ENCODE assay signal across 24 cellular contexts in genomic region chr4:144313370-144313769, GRCh38.
"Had no signal": no experiment of that assay in that cellular context is flagged by ENCODE, and none has a peak within 500 bp of the region (broad histone marks: within the 10 kb centered on the region; RNA-seq: fewer than 3 reads in every experiment).

No MANE protein-coding gene starts in this region.

- H3K27ac ChIP-seq: SK-N-MC had no signal

- ATAC-seq: activated CD8-positive, alpha-beta memory T cell treated with anti-CD3 and anti-CD28 coated beads, Interleukin-2, amount 10 ng/mL, durations not matched to agents 7 days and 5 days; T-cell had no signal

- H3K4me3 Mint-ChIP-seq: activated B cell treated with CpG ODN at 0.5 μM for 24 hours; activated CD4-positive, alpha-beta T cell treated with anti-CD3 and anti-CD28 coated beads, Interleukin-2, amount 10 ng/mL, durations not matched to agents 24 days and 14 days; activated CD8-positive, alpha-beta memory T cell treated with anti-CD3 and anti-CD28 coated beads, Interleukin-2, amount 10 ng/mL, durations not matched to agents 7 days and 5 days; activated naive CD8-positive, alpha-beta T cell; activated T-cell treated with anti-CD3 and anti-CD28 coated beads, Interleukin-2, amount 50 U/mL, for 24 hours; brain; T-cell had no signal

- DNase-seq: activated B cell treated with CpG ODN at 0.5 μM for 24 hours; activated CD4-positive, alpha-beta T cell treated with anti-CD3 and anti-CD28 coated beads for 1 hour; activated CD4-positive, alpha-beta T cell treated with anti-CD3 and anti-CD28 coated beads, Interleukin-2, amount 10 ng/mL, durations not matched to agents 24 days and 14 days; activated CD4-positive, alpha-beta T cell treated with anti-CD3 and anti-CD28 coated beads, Interleukin-2, amount 50 U/mL, for 48 hours; activated CD8-positive, alpha-beta memory T cell treated with anti-CD3 and anti-CD28 coated beads, Interleukin-2, amount 10 ng/mL, durations not matched to agents 7 days and 5 days; activated effector memory CD4-positive, alpha-beta T cell treated with anti-CD3 and anti-CD28 coated beads, Interleukin-2, amount 50 U/mL, for 16 hours; activated naive CD4-positive, alpha-beta T cell treated with Interleukin-2 at 50 U/mL for 16 hours; activated T-cell treated with anti-CD3 and anti-CD28 coated beads, Interleukin-2, amount 50 U/mL, for 24 hours; amygdala; cerebellar nuclear complex; KG1; NCI-H1092; NCI-H1417; NCI-H2029; NCI-H2107; NCI-H510A treated with DMSO at 0.1 percent for 48 hours; NCI-H69; SIG-M5; T-cell; T-helper 2 cell; T1000 had no signal

- H3K4me3 ChIP-seq: SK-N-MC had no signal

- H3K4me1 Mint-ChIP-seq: activated B cell treated with CpG ODN at 0.5 μM for 24 hours; activated CD4-positive, alpha-beta T cell treated with anti-CD3 and anti-CD28 coated beads, Interleukin-2, amount 10 ng/mL, durations not matched to agents 24 days and 14 days; activated CD8-positive, alpha-beta memory T cell treated with anti-CD3 and anti-CD28 coated beads, Interleukin-2, amount 10 ng/mL, durations not matched to agents 7 days and 5 days; brain; T-cell had no signal

- H3K27me3 Mint-ChIP-seq: activated B cell treated with CpG ODN at 0.5 μM for 24 hours; activated CD4-positive, alpha-beta T cell treated with anti-CD3 and anti-CD28 coated beads, Interleukin-2, amount 10 ng/mL, durations not matched to agents 24 days and 14 days; activated CD8-positive, alpha-beta memory T cell treated with anti-CD3 and anti-CD28 coated beads, Interleukin-2, amount 10 ng/mL, durations not matched to agents 7 days and 5 days; activated naive CD8-positive, alpha-beta T cell; activated T-cell treated with anti-CD3 and anti-CD28 coated beads, Interleukin-2, amount 50 U/mL, for 24 hours; brain had no signal

- H3K36me3 Mint-ChIP-seq: activated CD8-positive, alpha-beta memory T cell treated with anti-CD3 and anti-CD28 coated beads, Interleukin-2, amount 10 ng/mL, durations not matched to agents 7 days and 5 days had no signal

- H3K27ac Mint-ChIP-seq: activated B cell treated with CpG ODN at 0.5 μM for 24 hours; activated CD4-positive, alpha-beta T cell treated with anti-CD3 and anti-CD28 coated beads, Interleukin-2, amount 10 ng/mL, durations not matched to agents 24 days and 14 days; activated CD8-positive, alpha-beta memory T cell treated with anti-CD3 and anti-CD28 coated beads, Interleukin-2, amount 10 ng/mL, durations not matched to agents 7 days and 5 days; activated naive CD8-positive, alpha-beta T cell; activated T-cell treated with anti-CD3 and anti-CD28 coated beads, Interleukin-2, amount 50 U/mL, for 24 hours; brain; T-cell had no signal
